In genomic region chr22:30208631-30209603, GRCh38 we compare ENCODE assay signal across 10 cellular contexts. TPM values are rescaled to one million over a fixed set of nuclear protein-coding genes. Genes with fewer than 3 reads are reported as not detected.
A peak's percentile ranks its signal among the peaks of the same experiment; 100 is the strongest.
DNase-seq lines count a peak whose midpoint lies in the region; ATAC-seq and TF ChIP-seq lines count a peak whose summit lies in the region.
"Had no signal": no experiment of that assay in that cellular context is flagged by ENCODE, and none has a peak within 500 bp of the region (broad histone marks: within the 10 kb centered on the region; RNA-seq: fewer than 3 reads in every experiment).

No MANE protein-coding gene starts in this region.

- peak overlapping the region; percentile 61 for H2AFZ ChIP-seq in osteoblast (ENCODE audit: low read length)

- H3K79me2 ChIP-seq in osteoblast (ENCODE audit: insufficient read depth, low read length): no peaks in the 10 kb centered on the region

- no peak for TF ChIP-seq CTCF in CD14-positive monocyte (IDR thresholded peaks at IDR 0.05)
- no peak for TF ChIP-seq CTCF in esophagus squamous epithelium (IDR thresholded peaks at IDR 0.05)
- no peak for TF ChIP-seq CTCF in osteoblast (IDR thresholded peaks at IDR 0.05; ENCODE audit: extremely low read depth, low read depth, low read length)

- ATAC-seq in GM21529 (IDR thresholded peaks at IDR 0.05; ENCODE audit: unreplicated experiment) (no peak), HG03108 (IDR thresholded peaks at IDR 0.05; ENCODE audit: unreplicated experiment) (no peak), GM19397 (IDR thresholded peaks at IDR 0.05; ENCODE audit: unreplicated experiment) (no peak)

- H3K27ac ChIP-seq in esophagus squamous epithelium (peak overlapping the region; percentile 16 to 79 (median 68)), osteoblast (ENCODE audit: low read depth, low read length) (peak overlapping the region; percentile 100)

- H3K27me3 ChIP-seq in esophagus squamous epithelium: peaks cover 0 to 10% (median 0%) of the 10 kb centered on the region in 4 donors
- no peaks in the 10 kb centered on the region for H3K27me3 ChIP-seq in osteoblast (ENCODE audit: insufficient read depth, low read length)

- no peak for DNase-seq in CD14-positive monocyte (ENCODE audit: low spot score)
- DNase-seq in RKO (ENCODE audit: low spot score): peak; percentile 96
- DNase-seq in esophagus squamous epithelium (lab: John Stamatoyannopoulos, UW): no peak
- peak; percentile 95 for DNase-seq in osteoblast (ENCODE audit: insufficient read length, low spot score, missing footprints)
- DNase-seq in NCI-H146 treated with DMSO at 0.1 percent for 48 hours (lab: John Stamatoyannopoulos, UW; ENCODE audit: unreplicated experiment): no peak
- DNase-seq: activated CD4-positive, alpha-beta T cell treated with anti-CD3 and anti-CD28 coated beads for 1 hour had no signal

- H3K4me1 ChIP-seq in esophagus squamous epithelium: peaks cover 18 to 94% (median 61%) of the 10 kb centered on the region in 3 donors
- H3K4me1 ChIP-seq in osteoblast (ENCODE audit: insufficient read depth, low read length): peaks cover 80% of the 10 kb centered on the region

- peaks cover 2 to 13% (median 3%) of the 10 kb centered on the region in 3 donors for H3K27me3 Mint-ChIP-seq in CD14-positive monocyte (ENCODE audit: low read depth in 3 of 3)

- peak overlapping the region; percentile 11 for H3K4me2 ChIP-seq in osteoblast (ENCODE audit: insufficient read depth, low read length)

- peak overlapping the region in 1 of 2 donors; percentile 21 for H3K4me3 Mint-ChIP-seq in CD14-positive monocyte

- H3K4me3 ChIP-seq in esophagus squamous epithelium: no peak overlapping the region
- H3K4me3 ChIP-seq in osteoblast (ENCODE audit: insufficient read depth, low read length): no peak overlapping the region

- no peak for TF ChIP-seq POLR2A in esophagus squamous epithelium (IDR thresholded peaks at IDR 0.05)

- peak overlapping the region in 6 of 7 donors; percentile 19 to 86 (median 59) for H3K27ac Mint-ChIP-seq in CD14-positive monocyte

- H3K9me3 Mint-ChIP-seq in CD14-positive monocyte: peaks cover 0 to 2% (median 0%) of the 10 kb centered on the region in 7 donors

- WGBS in esophagus squamous epithelium, 2 donors: 65 to 70% methylated on average over 23 to 24 of the region's 26 CpGs

- H3K36me3 Mint-ChIP-seq in CD14-positive monocyte: no peaks in the 10 kb centered on the region

- intact Hi-C loops in CD14-positive monocyte (cut with micrococcal nuclease) (no loop called here), esophagus squamous epithelium (cut with DNase I) (no loop called here)

- no peaks in the 10 kb centered on the region for H3K9me3 ChIP-seq in esophagus squamous epithelium
- H3K9me3 ChIP-seq in osteoblast (ENCODE audit: low read depth, low read length): no peaks in the 10 kb centered on the region

- H3K4me1 Mint-ChIP-seq in CD14-positive monocyte: peaks cover 55% of the 10 kb centered on the region

- no peaks in the 10 kb centered on the region for H4K20me1 ChIP-seq in osteoblast (ENCODE audit: insufficient read depth, low read length)

- H3K36me3 ChIP-seq in esophagus squamous epithelium (no peaks in the 10 kb centered on the region), osteoblast (ENCODE audit: insufficient read depth, low read length) (no peaks in the 10 kb centered on the region)

RNA-seq across cellular contexts. Expression of gene LIF, which starts 37.6 kb away (rescaled TPM):
- not detected for polyA plus RNA-seq in CD14-positive monocyte
- total RNA-seq in esophagus squamous epithelium (under 1 TPM; 0.08 to 0.76 (median 0.10) TPM), osteoblast (3.2 and 3.3 TPM in 2 replicates)

RNA-seq across cellular contexts. Expression of gene OSM, which starts 57.7 kb away (rescaled TPM):
- 100 to 1,000 TPM in 1 of 2 donors, 10 to 100 TPM in 1; 48.0 to 146 TPM for polyA plus RNA-seq in CD14-positive monocyte
- total RNA-seq in esophagus squamous epithelium (1 to 10 TPM in 1 of 4 donors, under 1 TPM in 2, not detected in 1; 0.19 to 5.7 (median 0.19) TPM), osteoblast (not detected in 2 replicates)
- polyA plus RNA-seq: keratinocyte had no signal

Comparison
In these comparisons a context has a peak if more than half of its experiments do, and no peak if none do; other contexts are left out.
1. DNase-seq: peak in RKO (single experiment) and osteoblast (single experiment); none in CD14-positive monocyte (single experiment), esophagus squamous epithelium (single experiment) and NCI-H146 treated with DMSO at 0.1 percent for 48 hours (single experiment).